In the genomic region with DNA sequence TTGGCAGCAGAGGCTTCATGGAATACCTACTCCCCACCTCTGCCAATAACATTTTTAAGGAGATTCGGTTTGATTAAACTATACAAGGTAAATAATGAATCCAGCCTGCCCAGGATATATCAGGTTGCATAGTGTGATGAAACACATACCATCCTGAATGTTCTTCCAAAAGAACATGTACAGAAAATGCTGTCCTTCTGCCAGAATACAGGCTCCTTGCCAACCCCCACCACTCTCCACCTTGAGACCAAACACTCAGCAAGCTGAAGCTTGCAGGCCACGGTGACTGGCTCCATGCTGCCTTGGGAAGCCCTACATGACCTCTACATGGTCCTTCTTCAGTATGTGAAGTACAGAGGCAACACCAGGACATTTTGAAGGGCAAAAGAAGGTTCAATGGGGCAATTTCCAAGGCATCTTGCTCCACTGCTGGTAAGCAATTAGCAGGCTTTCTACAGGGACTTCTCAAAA, we compare ENCODE assay signal across 15 cellular contexts.
DNase-seq lines count a peak whose midpoint lies in the region; TF ChIP-seq lines count a peak whose summit lies in the region.
"Had no signal": no experiment of that assay in that cellular context is flagged by ENCODE, and none has a peak within 500 bp of the region (broad histone marks: within the 10 kb centered on the region; RNA-seq: fewer than 3 reads in every experiment).

No MANE protein-coding gene starts in this region.

- DNase-seq in DMS 273 (lab: John Stamatoyannopoulos, UW; ENCODE audit: unreplicated experiment) (peak; percentile 58), DMS 273 treated with DMSO at 0.1 percent for 48 hours (lab: John Stamatoyannopoulos, UW) (no peak), SHP77 treated with DMSO at 0.1 percent for 48 hours (lab: John Stamatoyannopoulos, UW) (peak; percentile 64), fibroblast of pulmonary artery (ENCODE audit: low read depth) (peak; percentile 55), transverse colon (no peak), immature natural killer cell (no peak), 8988T (no peak), kidney glomerular epithelial cell (lab: John Stamatoyannopoulos, UW) (no peak)
- DNase-seq: activated CD4-positive, alpha-beta T cell treated with anti-CD3 and anti-CD28 coated beads for 4 hours; activated gamma-delta T cell; dermis blood vessel endothelial cell; DND-41; MM.1S; naive B cell; spleen had no signal

- H3K4me1 Mint-ChIP-seq in immature natural killer cell: no peaks in the 10 kb centered on the region
- H3K4me1 Mint-ChIP-seq: naive B cell had no signal

- H3K9me3 ChIP-seq in transverse colon: no peaks in the 10 kb centered on the region
- H3K9me3 ChIP-seq: spleen had no signal

- 61% methylated on average over 2 of the region's 2 CpGs; no CpG with 5 or more reads in 1 of the 2 donors for WGBS in transverse colon (ENCODE audit: low coverage in 1 of 2), 2 donors

- H3K4me3 Mint-ChIP-seq in immature natural killer cell: no peak overlapping the region
- H3K4me3 Mint-ChIP-seq: naive B cell had no signal

- peaks cover 10 to 61% (median 43%) of the 10 kb centered on the region in 4 donors for H3K4me1 ChIP-seq in transverse colon

- TF ChIP-seq CTCF in fibroblast of pulmonary artery (IDR thresholded peaks at IDR 0.05; ENCODE audit: low read length, missing control alignments) (no peak), transverse colon (IDR thresholded peaks at IDR 0.05) (no peak)

- H3K27me3 Mint-ChIP-seq in immature natural killer cell (ENCODE audit: low read depth in 3 of 3): peaks cover 0 to 5% (median 2%) of the 10 kb centered on the region in 3 donors

- no peak overlapping the region for H3K27ac Mint-ChIP-seq in immature natural killer cell

- H3K27ac ChIP-seq in transverse colon: peak overlapping the region in 3 of 4 donors; percentile 65 to 83 (median 74)
- H3K27ac ChIP-seq: spleen had no signal

- in situ Hi-C loops in transverse colon (cut with MboI; ENCODE audit: low pct_ligation_motif_present in 1 of 4, low pct_unique_long_range_greater_than_20kb in 1 of 4, low sequenced_read_pairs in 3 of 4): no loop called here

- intact Hi-C loops in transverse colon (cut with DNase I; ENCODE audit: low total_unique reads): no loop called here

- H3K9me3 Mint-ChIP-seq in immature natural killer cell: no peaks in the 10 kb centered on the region

- H3K4me3 ChIP-seq in fibroblast of pulmonary artery (replicated peaks; ENCODE audit: low read depth, low read length): no peak overlapping the region
- H3K4me3 ChIP-seq in transverse colon: no peak overlapping the region
- H3K4me3 ChIP-seq: spleen had no signal

- no peaks in the 10 kb centered on the region for H3K27me3 ChIP-seq in transverse colon

- no peaks in the 10 kb centered on the region for H3K36me3 ChIP-seq in transverse colon
- H3K36me3 ChIP-seq: spleen had no signal

- TF ChIP-seq POLR2A in transverse colon (IDR thresholded peaks at IDR 0.05): no peak

- H3K36me3 Mint-ChIP-seq in immature natural killer cell: no peaks in the 10 kb centered on the region
- H3K36me3 Mint-ChIP-seq: naive B cell had no signal

- TF ChIP-seq EP300 in transverse colon (IDR thresholded peaks at IDR 0.05; ENCODE audit: low read depth): no peak

Comparison
In these comparisons a context has a peak if more than half of its experiments do, and no peak if none do; other contexts are left out.
1. DNase-seq: peak in DMS 273 (single experiment), SHP77 treated with DMSO at 0.1 percent for 48 hours (single experiment) and fibroblast of pulmonary artery (single experiment); none in DMS 273 treated with DMSO at 0.1 percent for 48 hours (single experiment), transverse colon (single experiment), immature natural killer cell (0 of 3), 8988T (single experiment) and kidney glomerular epithelial cell (single experiment).